Comparison of ENCODE assay signal across 1 cellular context in the genomic region with DNA sequence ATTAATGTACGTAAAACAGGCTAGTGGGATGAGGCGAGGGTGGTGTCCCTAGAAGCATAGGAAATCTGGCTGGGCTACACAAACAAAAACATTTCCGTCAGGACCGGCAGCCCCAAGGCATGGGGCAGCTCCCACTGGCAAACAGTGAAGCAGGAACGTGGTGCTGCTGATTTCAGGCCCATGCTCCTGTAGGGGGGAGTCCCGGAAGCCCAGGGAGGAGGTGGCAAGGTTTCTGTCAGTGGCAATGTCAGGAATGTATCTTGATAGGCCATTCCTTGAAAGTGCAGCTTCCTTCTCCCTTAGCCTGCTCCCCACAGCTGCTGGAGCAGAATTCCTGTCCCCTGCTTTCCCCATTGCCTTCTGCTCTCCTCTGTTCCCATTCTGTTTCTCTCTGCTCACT.
TF ChIP-seq lines count a peak whose summit lies in the region.

No MANE protein-coding gene starts in this region.

TF ChIP-seq in WTC11, 78 proteins besides CTCF, POLR2A, EP300 and RAD21 (continued from another document):
- TF ChIP-seq, protein P1, sequence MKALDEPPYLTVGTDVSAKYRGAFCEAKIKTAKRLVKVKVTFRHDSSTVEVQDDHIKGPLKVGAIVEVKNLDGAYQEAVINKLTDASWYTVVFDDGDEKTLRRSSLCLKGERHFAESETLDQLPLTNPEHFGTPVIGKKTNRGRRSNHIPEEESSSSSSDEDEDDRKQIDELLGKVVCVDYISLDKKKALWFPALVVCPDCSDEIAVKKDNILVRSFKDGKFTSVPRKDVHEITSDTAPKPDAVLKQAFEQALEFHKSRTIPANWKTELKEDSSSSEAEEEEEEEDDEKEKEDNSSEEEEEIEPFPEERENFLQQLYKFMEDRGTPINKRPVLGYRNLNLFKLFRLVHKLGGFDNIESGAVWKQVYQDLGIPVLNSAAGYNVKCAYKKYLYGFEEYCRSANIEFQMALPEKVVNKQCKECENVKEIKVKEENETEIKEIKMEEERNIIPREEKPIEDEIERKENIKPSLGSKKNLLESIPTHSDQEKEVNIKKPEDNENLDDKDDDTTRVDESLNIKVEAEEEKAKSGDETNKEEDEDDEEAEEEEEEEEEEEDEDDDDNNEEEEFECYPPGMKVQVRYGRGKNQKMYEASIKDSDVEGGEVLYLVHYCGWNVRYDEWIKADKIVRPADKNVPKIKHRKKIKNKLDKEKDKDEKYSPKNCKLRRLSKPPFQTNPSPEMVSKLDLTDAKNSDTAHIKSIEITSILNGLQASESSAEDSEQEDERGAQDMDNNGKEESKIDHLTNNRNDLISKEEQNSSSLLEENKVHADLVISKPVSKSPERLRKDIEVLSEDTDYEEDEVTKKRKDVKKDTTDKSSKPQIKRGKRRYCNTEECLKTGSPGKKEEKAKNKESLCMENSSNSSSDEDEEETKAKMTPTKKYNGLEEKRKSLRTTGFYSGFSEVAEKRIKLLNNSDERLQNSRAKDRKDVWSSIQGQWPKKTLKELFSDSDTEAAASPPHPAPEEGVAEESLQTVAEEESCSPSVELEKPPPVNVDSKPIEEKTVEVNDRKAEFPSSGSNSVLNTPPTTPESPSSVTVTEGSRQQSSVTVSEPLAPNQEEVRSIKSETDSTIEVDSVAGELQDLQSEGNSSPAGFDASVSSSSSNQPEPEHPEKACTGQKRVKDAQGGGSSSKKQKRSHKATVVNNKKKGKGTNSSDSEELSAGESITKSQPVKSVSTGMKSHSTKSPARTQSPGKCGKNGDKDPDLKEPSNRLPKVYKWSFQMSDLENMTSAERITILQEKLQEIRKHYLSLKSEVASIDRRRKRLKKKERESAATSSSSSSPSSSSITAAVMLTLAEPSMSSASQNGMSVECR (CRISPR knock-in tag; IDR thresholded peaks at IDR 0.05; ENCODE audit: borderline replicate concordance): no peak
- TF ChIP-seq, protein P2, sequence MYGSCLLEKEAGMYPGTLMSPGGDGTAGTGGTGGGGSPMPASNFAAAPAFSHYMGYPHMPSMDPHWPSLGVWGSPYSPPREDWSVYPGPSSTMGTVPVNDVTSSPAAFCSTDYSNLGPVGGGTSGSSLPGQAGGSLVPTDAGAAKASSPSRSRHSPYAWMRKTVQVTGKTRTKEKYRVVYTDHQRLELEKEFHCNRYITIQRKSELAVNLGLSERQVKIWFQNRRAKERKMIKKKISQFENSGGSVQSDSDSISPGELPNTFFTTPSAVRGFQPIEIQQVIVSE (CRISPR knock-in tag; IDR thresholded peaks at IDR 0.05; ENCODE audit: borderline replicate concordance): no peak
- no peak for TF ChIP-seq TCF7 (CRISPR knock-in tag; IDR thresholded peaks at IDR 0.05; ENCODE audit: low read depth)
- TF ChIP-seq RELA (CRISPR knock-in tag; IDR thresholded peaks at IDR 0.05; ENCODE audit: borderline replicate concordance): no peak
- no peak for TF ChIP-seq RORB (CRISPR knock-in tag; IDR thresholded peaks at IDR 0.05)
- no peak for TF ChIP-seq NR2C2 (CRISPR knock-in tag; IDR thresholded peaks at IDR 0.05)
- TF ChIP-seq NFATC4 (CRISPR knock-in tag; IDR thresholded peaks at IDR 0.05): no peak
- TF ChIP-seq OVOL2 (CRISPR knock-in tag; IDR thresholded peaks at IDR 0.05; ENCODE audit: borderline replicate concordance): no peak
- TF ChIP-seq ZNF423 (CRISPR knock-in tag; IDR thresholded peaks at IDR 0.05): no peak
- TF ChIP-seq, protein P3, sequence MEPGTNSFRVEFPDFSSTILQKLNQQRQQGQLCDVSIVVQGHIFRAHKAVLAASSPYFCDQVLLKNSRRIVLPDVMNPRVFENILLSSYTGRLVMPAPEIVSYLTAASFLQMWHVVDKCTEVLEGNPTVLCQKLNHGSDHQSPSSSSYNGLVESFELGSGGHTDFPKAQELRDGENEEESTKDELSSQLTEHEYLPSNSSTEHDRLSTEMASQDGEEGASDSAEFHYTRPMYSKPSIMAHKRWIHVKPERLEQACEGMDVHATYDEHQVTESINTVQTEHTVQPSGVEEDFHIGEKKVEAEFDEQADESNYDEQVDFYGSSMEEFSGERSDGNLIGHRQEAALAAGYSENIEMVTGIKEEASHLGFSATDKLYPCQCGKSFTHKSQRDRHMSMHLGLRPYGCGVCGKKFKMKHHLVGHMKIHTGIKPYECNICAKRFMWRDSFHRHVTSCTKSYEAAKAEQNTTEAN (CRISPR knock-in tag; IDR thresholded peaks at IDR 0.05): no peak
- TF ChIP-seq IRF2 (CRISPR knock-in tag; IDR thresholded peaks at IDR 0.05; ENCODE audit: borderline replicate concordance, low read depth): no peak
